ENCODE assay signal across 9 cellular contexts in the genomic region with DNA sequence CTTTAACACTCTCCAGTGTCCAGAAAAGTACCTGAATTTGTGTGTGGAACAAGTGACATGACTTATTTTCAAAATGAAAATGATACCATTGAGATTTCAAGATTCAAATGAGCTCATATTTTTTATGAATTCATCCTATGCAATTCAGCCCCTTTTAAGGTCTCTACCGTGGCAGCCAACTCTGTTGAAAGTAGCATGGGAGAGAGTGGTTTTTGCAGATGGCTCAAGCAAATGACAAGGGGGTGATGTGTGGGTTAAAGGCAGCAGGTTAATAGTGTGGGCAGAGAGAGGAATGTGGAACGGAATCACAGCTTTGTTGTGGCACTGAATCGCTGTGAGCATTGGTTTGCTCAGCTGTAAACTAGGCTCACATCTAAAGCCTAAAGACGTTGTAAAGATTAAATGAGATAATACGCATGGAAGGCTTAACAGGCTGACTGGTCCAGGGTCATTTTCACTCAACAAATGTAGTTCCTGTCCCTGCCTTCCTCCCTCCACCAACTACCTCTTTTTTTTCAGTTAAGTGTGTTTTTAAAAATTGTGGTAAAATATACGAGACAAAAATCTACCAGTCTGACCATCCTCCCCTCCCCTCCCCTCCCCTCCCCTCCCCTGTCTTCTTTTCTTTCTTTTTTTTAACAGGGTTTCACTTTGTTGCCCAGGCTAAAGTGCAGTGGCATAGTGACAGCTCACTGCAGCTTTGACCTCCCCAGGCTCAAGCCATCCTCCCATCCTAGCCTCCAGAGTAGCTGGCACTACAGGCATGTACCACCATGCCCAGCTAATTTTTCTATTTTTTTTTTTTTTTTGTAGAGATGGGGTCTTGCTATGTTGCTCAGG.
DNase-seq lines count a peak whose midpoint lies in the region; ATAC-seq, FAIRE-seq and TF ChIP-seq lines count a peak whose summit lies in the region.
"Had no signal": no experiment of that assay in that cellular context is flagged by ENCODE, and none has a peak within 500 bp of the region (broad histone marks: within the 10 kb centered on the region; RNA-seq: fewer than 3 reads in every experiment).

No MANE protein-coding gene starts in this region.

- 0 out of 2 replicates have a peak overlapping the region, but pooled peaks have one; percentile 27 for H2BK5ac ChIP-seq in H1 (ENCODE audit: low read depth, low read length)

- no peaks in the 10 kb centered on the region for H3K79me2 ChIP-seq in SK-N-SH (ENCODE audit: insufficient read depth)
- no peaks in the 10 kb centered on the region for H3K79me2 ChIP-seq in H1 (ENCODE audit: control insufficient read depth in 1 of 2, insufficient read depth in 2 of 2, low read length in 2 of 2)

- H4K91ac ChIP-seq in H1 (replicated peaks; ENCODE audit: insufficient read length, low read length) = no peak overlapping the region

- peak overlapping the region; percentile 93; the same call in 1 of the 2 replicates for H2BK15ac ChIP-seq in H1 (ENCODE audit: low read length)

- no peak overlapping the region for H3K56ac ChIP-seq in H1 (replicated peaks; ENCODE audit: insufficient read length, low read depth, low read length)

- H2AFZ ChIP-seq in SK-N-SH (ENCODE audit: low read depth) (peak overlapping the region; percentile 75), H1 (ENCODE audit: low read length) (peak overlapping the region; percentile 55; the same call in 1 of the 2 replicates)

- H3K4me3 ChIP-seq in SK-N-SH (ENCODE audit: low read depth in 2 of 2, low read length in 1 of 2) (peak overlapping the region in 1 of 2 experiments; percentile 24; a peak in 1 of 4 replicates), H1 (ENCODE audit: extremely low read depth in 1 of 4, insufficient read depth in 2 of 4, low read depth in 3 of 4, low read length in 4 of 4) (no peak overlapping the region), prostate gland (no peak overlapping the region)

- H4K20me1 ChIP-seq in SK-N-SH (ENCODE audit: insufficient read depth) = no peaks in the 10 kb centered on the region
- H4K20me1 ChIP-seq in H1 (replicated peaks in 1 of 2; ENCODE audit: control insufficient read depth in 1 of 2, insufficient read depth in 2 of 2, low read length in 2 of 2) = no peaks in the 10 kb centered on the region

- ATAC-seq in HG03103 (IDR thresholded peaks at IDR 0.05; ENCODE audit: low read depth, unreplicated experiment) = peak; percentile 43

- H3K9ac ChIP-seq in SK-N-SH (peak overlapping the region; percentile 45; the same call in 1 of the 2 replicates), H1 (replicated peaks in 1 of 4; ENCODE audit: extremely low read depth in 1 of 4, low read depth in 3 of 4, low read length in 3 of 4) (no peak overlapping the region)

- no peak for TF ChIP-seq RAD21 in SK-N-SH (IDR thresholded peaks at IDR 0.05; ENCODE audit: low read length)
- no peak for TF ChIP-seq RAD21 in H1 (IDR thresholded peaks at IDR 0.05 in 1 of 2, conservative IDR thresholded peaks at IDR 0.05 in 1 of 2; ENCODE audit: low read depth in 2 of 2, low read length in 2 of 2)

- no peak overlapping the region for H3K14ac ChIP-seq in H1 (ENCODE audit: insufficient read length)

- peak overlapping the region in 1 of 2 experiments; percentile 62; a peak in 2 of 4 replicates for H3K27ac ChIP-seq in SK-N-SH (ENCODE audit: low read depth in 2 of 2, low read length in 1 of 2)
- no peak overlapping the region for H3K27ac ChIP-seq in H1 (ENCODE audit: low read depth, low read length)
- H3K27ac ChIP-seq in prostate gland = peak overlapping the region in 1 of 2 donors; percentile 44
- H3K27ac ChIP-seq: 22Rv1 had no signal

- peak overlapping the region; percentile 45 for H2BK120ac ChIP-seq in H1 (replicated peaks; ENCODE audit: low read depth, low read length)

- H3K9me3 ChIP-seq in SK-N-SH (no peaks in the 10 kb centered on the region), H1 (ENCODE audit: insufficient read depth in 2 of 2, low read depth in 1 of 2, low read length in 1 of 2) (no peaks in the 10 kb centered on the region), prostate gland (no peaks in the 10 kb centered on the region)

- FAIRE-seq in H1 (lab: Jason Lieb, UNC) = no peak

- no peak overlapping the region for H2AK5ac ChIP-seq in H1 (ENCODE audit: low read depth, low read length)

- TF ChIP-seq POLR2A in H1 (IDR thresholded peaks at IDR 0.05; ENCODE audit: control extremely low read depth in 1 of 2, low read depth in 2 of 2, low read length in 2 of 2) (no peak), prostate gland (IDR thresholded peaks at IDR 0.05) (no peak)

- TF ChIP-seq EP300 in SK-N-SH (IDR thresholded peaks at IDR 0.05; ENCODE audit: borderline replicate concordance in 1 of 2, low read depth in 1 of 2, low read length in 1 of 2) (no peak), H1 (IDR thresholded peaks at IDR 0.05; ENCODE audit: borderline replicate concordance in 1 of 2, low read depth in 2 of 2, low read length in 2 of 2) (no peak)

- no peaks in the 10 kb centered on the region for H3K27me3 ChIP-seq in SK-N-SH (ENCODE audit: insufficient read depth)
- H3K27me3 ChIP-seq in H1 (replicated peaks in 1 of 4; ENCODE audit: control insufficient read depth in 3 of 4, extremely low read depth in 1 of 4, insufficient read depth in 3 of 4, low read length in 3 of 4) = no peaks in the 10 kb centered on the region; a peak in 1 of 7 replicates
- no peaks in the 10 kb centered on the region for H3K27me3 ChIP-seq in prostate gland (replicated peaks; ENCODE audit: insufficient read depth)

- no peak overlapping the region for H4K8ac ChIP-seq in H1 (ENCODE audit: extremely low read depth, insufficient read depth, low read length)

- no peak overlapping the region for H3K23ac ChIP-seq in H1 (ENCODE audit: insufficient read length)

- CTCF ChIA-PET in SK-N-SH (lab: Yijun Ruan, JAX) (interaction anchor here (1.9 kb wide), 1 partner anchor 11 kb away, joined by 5 read pairs; no protein-coding TSS in a partner anchor), H1 (lab: Charles Lee; ENCODE audit: partially characterized antibody) (interaction anchor here (0.7 to 2.3 kb wide), 4 partner anchors 22 to 232 kb away, joined by 3 to 11 read pairs (median 3); no protein-coding TSS in a partner anchor)

- H3K79me1 ChIP-seq in H1 (ENCODE audit: low read depth, low read length) = no peaks in the 10 kb centered on the region

- 52% methylated on average over 6 of the region's 6 CpGs for WGBS in SK-N-SH (ENCODE audit: low lambda C conversion rate)
- WGBS in H1 (ENCODE audit: extremely low coverage in 1 of 2, insufficient coverage in 1 of 2, insufficient read length in 1 of 2, insufficient replicate concordance in 2 of 2, low coverage in 1 of 2, low lambda C conversion rate in 2 of 2, missing lambda C conversion rate in 1 of 2), 2 experiments = 71% methylated on average over 5 of the region's 6 CpGs; no CpG with 5 or more reads in 1 of the 2 experiments
- WGBS in prostate gland = 24% methylated on average over 6 of the region's 6 CpGs

- POLR2A ChIA-PET in SK-N-SH (lab: Yijun Ruan, JAX) (interaction anchor here (0.6 kb wide), 1 partner anchor 25 kb away, joined by 3 read pairs; no protein-coding TSS in a partner anchor), H1 (lab: Charles Lee; ENCODE audit: partially characterized antibody) (interaction anchor here (0.6 kb wide), 1 partner anchor 22 kb away, joined by 3 read pairs; no protein-coding TSS in a partner anchor)

- H3K36me3 ChIP-seq in SK-N-SH (replicated peaks in 1 of 2; ENCODE audit: control insufficient read depth in 1 of 2, insufficient read depth in 2 of 2, low read length in 1 of 2) (no peaks in the 10 kb centered on the region), H1 (ENCODE audit: control insufficient read depth in 2 of 4, insufficient read depth in 4 of 4, low read length in 3 of 4) (no peaks in the 10 kb centered on the region), prostate gland (no peaks in the 10 kb centered on the region)

- DNase-seq in NCI-H82 (lab: John Stamatoyannopoulos, UW) (peak; percentile 56), NCI-H82 treated with DMSO at 0.1 percent for 48 hours (lab: John Stamatoyannopoulos, UW; ENCODE audit: unreplicated experiment) (no peak), SK-N-SH (no peak), H1 (ENCODE audit: low read depth in 1 of 2, low spot score in 2 of 2) (no peak), NCI-H1930 (lab: John Stamatoyannopoulos, UW) (no peak), prostate gland (ENCODE audit: low spot score) (no peak)
- DNase-seq in stimulated activated CD4-positive, alpha-beta T cell treated with anti-CD3 and anti-CD28 coated beads, Interleukin-4, amount 100 ng/mL, for 1 hour = peak; percentile 24

- TF ChIP-seq CTCF in SK-N-SH (IDR thresholded peaks at IDR 0.05) (no peak), H1 (IDR thresholded peaks at IDR 0.05; ENCODE audit: control extremely low read depth in 1 of 3, insufficient read depth in 1 of 3, low read depth in 1 of 3, low read length in 3 of 3) (no peak), prostate gland (IDR thresholded peaks at IDR 0.05) (no peak)

- intact Hi-C loops in prostate gland (cut with DNase I) = no loop called here

- H3K4ac ChIP-seq in H1 (replicated peaks; ENCODE audit: insufficient read length, low read depth, low read length) = no peak overlapping the region

- peak overlapping the region; percentile 59 for H3K4me2 ChIP-seq in SK-N-SH
- 0 out of 4 replicates have a peak overlapping the region, but pooled peaks of 1 of the 2 experiments have one; percentile 7 for H3K4me2 ChIP-seq in H1 (ENCODE audit: insufficient read depth in 1 of 2, low read depth in 2 of 2, low read length in 2 of 2)

- peak overlapping the region; percentile 6; the same call in 1 of the 2 replicates for H2BK20ac ChIP-seq in H1 (ENCODE audit: low read length)

- H3K23me2 ChIP-seq in H1 (ENCODE audit: low read depth, low read length) = peaks cover 3% of the 10 kb centered on the region

- no peak overlapping the region for H4K5ac ChIP-seq in H1 (ENCODE audit: insufficient read length, low read depth, low read length)

- H3F3A ChIP-seq in SK-N-SH (replicated peaks; ENCODE audit: insufficient read depth) = peaks cover 16% of the 10 kb centered on the region

- H3K9me2 ChIP-seq in SK-N-SH = no peaks in the 10 kb centered on the region

- peak overlapping the region; percentile 93 for H2BK12ac ChIP-seq in H1 (ENCODE audit: low read depth, low read length)

- H3K4me1 ChIP-seq in SK-N-SH (ENCODE audit: control insufficient read depth in 1 of 2, insufficient read depth in 2 of 2, low read depth in 1 of 2, low read length in 1 of 2) = peaks cover 0 to 22% of the 10 kb centered on the region in 2 experiments; a peak in 2 of 4 replicates
- peaks cover 6 to 21% (median 14%) of the 10 kb centered on the region in 4 experiments for H3K4me1 ChIP-seq in H1 (replicated peaks in 1 of 4; ENCODE audit: control insufficient read depth in 3 of 4, insufficient read depth in 4 of 4, low read length in 3 of 4)
- no peaks in the 10 kb centered on the region for H3K4me1 ChIP-seq in prostate gland (replicated peaks)

- peak overlapping the region; percentile 43; the same call in 1 of the 2 replicates for H3K18ac ChIP-seq in H1 (ENCODE audit: extremely low read depth, low read length)

TF ChIP-seq in SK-N-SH, 30 proteins besides CTCF, POLR2A, EP300 and RAD21:
- TF ChIP-seq SIN3A (IDR thresholded peaks at IDR 0.05; ENCODE audit: borderline replicate concordance, low read depth, low read length) (no peak), TEAD4 (IDR thresholded peaks at IDR 0.05; ENCODE audit: borderline replicate concordance, insufficient read depth) (no peak)

TF ChIP-seq in H1, 55 proteins besides CTCF, POLR2A, EP300 and RAD21 (continues in another document):
- TF ChIP-seq SP2 (IDR thresholded peaks at IDR 0.05; ENCODE audit: low read length) (no peak), SAP30 (IDR thresholded peaks at IDR 0.05; ENCODE audit: insufficient read depth, insufficient replicate concordance, low read length) (no peak)

Comparison
In these comparisons a context has a peak if more than half of its experiments do, and no peak if none do; other contexts are left out.
1. DNase-seq: peak in NCI-H82 (single experiment) and stimulated activated CD4-positive, alpha-beta T cell treated with anti-CD3 and anti-CD28 coated beads, Interleukin-4, amount 100 ng/mL, for 1 hour (single experiment); none in NCI-H82 treated with DMSO at 0.1 percent for 48 hours (single experiment), SK-N-SH (single experiment), H1 (0 of 2), NCI-H1930 (0 of 2) and prostate gland (single experiment).